ENCODE assay signal across 14 cellular contexts in genomic region chr10:114720685-114721278, GRCh38.
"Had no signal": no experiment of that assay in that cellular context is flagged by ENCODE, and none has a peak within 500 bp of the region (broad histone marks: within the 10 kb centered on the region; RNA-seq: fewer than 3 reads in every experiment).

No MANE protein-coding gene starts in this region.

- H3K27ac ChIP-seq: colonic mucosa, SJSA1, testis had no signal

- H3K4me1 ChIP-seq: colonic mucosa, testis had no signal

- ATAC-seq: natural killer cell treated with Interleukin-12 subunit alpha and Interleukin-12 subunit beta and Interleukin-15 and Interleukin-18, amount 100 ng/mL, for 72 hours; T-cell had no signal

- H3K4me3 ChIP-seq: colonic mucosa, SJSA1, testis had no signal

- DNase-seq: activated CD4-positive, alpha-beta T cell treated with anti-CD3 and anti-CD28 coated beads, Interleukin-2, amount 50 U/mL, for 4 hours; activated CD4-positive, CD25-positive, alpha-beta regulatory T cell treated with anti-CD3 and anti-CD28 coated beads, Interleukin-2, amount 50 U/mL, for 72 hours; activated naive CD4-positive, alpha-beta T cell treated with anti-CD3 and anti-CD28 coated beads, Interleukin-2, amount 10 ng/mL, durations not matched to agents 7 days and 5 days; activated T-cell treated with anti-CD3 and anti-CD28 coated beads for 4 hours; colonic mucosa; effector CD4-positive, alpha-beta T cell; foreskin fibroblast; immature natural killer cell; posterior cingulate gyrus; T-cell; T-helper 9 cell; testis had no signal

- H3K36me3 ChIP-seq: colonic mucosa, SJSA1 had no signal

- H3K27me3 ChIP-seq: colonic mucosa, SJSA1, testis had no signal

- H3K9me3 ChIP-seq: colonic mucosa, SJSA1, testis had no signal
